Comparison of ENCODE assay signal across 1 cellular context in genomic region chr6:2680264-2680908, GRCh38.
TF ChIP-seq lines count a peak whose summit lies in the region.

No MANE protein-coding gene starts in this region.

TF ChIP-seq in GM23338, 12 proteins besides CTCF, POLR2A, EP300 and RAD21 (continued from another document):
- TF ChIP-seq ZNF462 (CRISPR knock-in tag; IDR thresholded peaks at IDR 0.05) (no peak), POLR2AphosphoS5 (IDR thresholded peaks at IDR 0.05; ENCODE audit: low read depth) (no peak), CREB1 (CRISPR knock-in tag; IDR thresholded peaks at IDR 0.05; ENCODE audit: low read depth) (no peak), REST (IDR thresholded peaks at IDR 0.05; ENCODE audit: unreplicated experiment) (no peak), JUNB (IDR thresholded peaks at IDR 0.05; ENCODE audit: unreplicated experiment) (no peak), STAT1 (IDR thresholded peaks at IDR 0.05; ENCODE audit: unreplicated experiment) (no peak)
